12 cellular contexts compared by ENCODE assay signal in genomic region chr1:244231193-244231571, GRCh38.
DNase-seq lines count a peak whose midpoint lies in the region; ATAC-seq and TF ChIP-seq lines count a peak whose summit lies in the region.
"Had no signal": no experiment of that assay in that cellular context is flagged by ENCODE, and none has a peak within 500 bp of the region (broad histone marks: within the 10 kb centered on the region; RNA-seq: fewer than 3 reads in every experiment).

No MANE protein-coding gene starts in this region.

- peaks cover 27% of the 10 kb centered on the region for H3K27me3 ChIP-seq in left ventricle myocardium inferior (ENCODE audit: low read depth)
- no peaks in the 10 kb centered on the region for H3K27me3 ChIP-seq in body of pancreas
- no peaks in the 10 kb centered on the region for H3K27me3 ChIP-seq in thoracic aorta (replicated peaks; ENCODE audit: insufficient read depth)
- H3K27me3 ChIP-seq in CD4-positive, alpha-beta T cell (ENCODE audit: control insufficient read depth, insufficient read depth, low read length): no peaks in the 10 kb centered on the region
- H3K27me3 ChIP-seq: transverse colon had no signal

- no peaks in the 10 kb centered on the region for H3K9me3 Mint-ChIP-seq in CD4-positive, alpha-beta T cell
- H3K9me3 Mint-ChIP-seq: activated T-helper 1 cell treated with anti-CD3 and anti-CD28 coated beads, Interleukin-12 subunit alpha, Interleukin-12 subunit beta, Interleukin-2, Interleukin-4 antibody, amounts not matched to agents 30 ng/mL and 10 ng/mL and 1 ng/mL, durations not matched to agents 14 hours and 24 hours and 36 hours; natural killer cell treated with Interleukin-12 subunit alpha and Interleukin-12 subunit beta and Interleukin-15 and Interleukin-18, amount 100 ng/mL, for 72 hours had no signal

- H3K27me3 Mint-ChIP-seq in CD4-positive, alpha-beta T cell: peaks cover 7% of the 10 kb centered on the region

- peaks cover 6% of the 10 kb centered on the region for H3K4me1 ChIP-seq in left ventricle myocardium inferior
- peaks cover 15% of the 10 kb centered on the region for H3K4me1 ChIP-seq in body of pancreas
- peaks cover 0 to 9% of the 10 kb centered on the region in 2 donors for H3K4me1 ChIP-seq in thoracic aorta (ENCODE audit: control insufficient read depth in 1 of 2, low read depth in 2 of 2)
- H3K4me1 ChIP-seq: transverse colon had no signal

- no peak overlapping the region for H3K27ac Mint-ChIP-seq in CD4-positive, alpha-beta T cell
- H3K27ac Mint-ChIP-seq: activated T-helper 1 cell treated with anti-CD3 and anti-CD28 coated beads, Interleukin-12 subunit alpha, Interleukin-12 subunit beta, Interleukin-2, Interleukin-4 antibody, amounts not matched to agents 30 ng/mL and 10 ng/mL and 1 ng/mL, durations not matched to agents 14 hours and 24 hours and 36 hours; natural killer cell treated with Interleukin-12 subunit alpha and Interleukin-12 subunit beta and Interleukin-15 and Interleukin-18, amount 100 ng/mL, for 72 hours had no signal

- POLR2A ChIA-PET in CD4-positive, alpha-beta T cell (lab: Charles Lee): interaction anchor here (0.9 kb wide), 1 partner anchor 183 kb away, joined by 3 read pairs; no protein-coding TSS in a partner anchor

- 18 to 33% methylated on average over 4 to 8 of the region's 8 CpGs for WGBS in body of pancreas, 2 donors

- no peak for TF ChIP-seq CTCF in left ventricle myocardium inferior (IDR thresholded peaks at IDR 0.05; ENCODE audit: borderline replicate concordance)
- TF ChIP-seq CTCF in body of pancreas (IDR thresholded peaks at IDR 0.05): no peak
- no peak for TF ChIP-seq CTCF in thoracic aorta (IDR thresholded peaks at IDR 0.05)
- no peak for TF ChIP-seq CTCF in CD4-positive, alpha-beta T cell (IDR thresholded peaks at IDR 0.05)

- no peak for TF ChIP-seq POLR2A in body of pancreas (IDR thresholded peaks at IDR 0.05)

- no peaks in the 10 kb centered on the region for H3K4me1 Mint-ChIP-seq in CD4-positive, alpha-beta T cell (ENCODE audit: low read depth)

- DNase-seq in left ventricle myocardium inferior (no peak), cardiac septum (ENCODE audit: low spot score) (no peak), body of pancreas (peak in 2 of 4 donors; percentile 33 to 62), iris pigment epithelial cell (ENCODE audit: low read depth) (peak; percentile 65), thoracic aorta (ENCODE audit: low spot score) (no peak), NOMO-1 treated with DMSO at 0.1 percent for 48 hours (lab: John Stamatoyannopoulos, UW; ENCODE audit: unreplicated experiment) (no peak)
- no peak for DNase-seq in CD4-positive, alpha-beta T cell
- DNase-seq: cortex of kidney, transverse colon had no signal

- H3K27ac ChIP-seq in left ventricle myocardium inferior (replicated peaks) (no peak overlapping the region), body of pancreas (peak overlapping the region in 2 of 4 donors; percentile 4 to 28), thoracic aorta (no peak overlapping the region)
- no peak overlapping the region for H3K27ac ChIP-seq in CD4-positive, alpha-beta T cell (ENCODE audit: low read depth, low read length)
- H3K27ac ChIP-seq: transverse colon had no signal

- peak; percentile 54 for ATAC-seq in body of pancreas
- no peak for ATAC-seq in thoracic aorta (ENCODE audit: insufficient number of reproducible peaks, low FRiP score, low read depth)
- no peak for ATAC-seq in HG03025 (IDR thresholded peaks at IDR 0.05; ENCODE audit: low FRiP score, unreplicated experiment)
- ATAC-seq in CD4-positive, alpha-beta T cell (ENCODE audit: poor library complexity): no peak
- ATAC-seq: natural killer cell treated with Interleukin-12 subunit alpha and Interleukin-12 subunit beta and Interleukin-15 and Interleukin-18, amount 100 ng/mL, for 72 hours had no signal

- intact Hi-C loops in left ventricle myocardium inferior (cut with micrococcal nuclease): no loop called here
- intact Hi-C loops in cardiac septum (cut with DNase I): no loop called here
- intact Hi-C loops in body of pancreas (cut with DNase I): no loop called here
- intact Hi-C loops in CD4-positive, alpha-beta T cell (cut with DNase I, micrococcal nuclease): no loop called here

- H3K4me3 ChIP-seq in left ventricle myocardium inferior (peak overlapping the region; percentile 37), body of pancreas (no peak overlapping the region), thoracic aorta (peak overlapping the region; percentile 50)

- CTCF ChIA-PET in CD4-positive, alpha-beta T cell (lab: Charles Lee): no interaction called here

- H3K36me3 ChIP-seq in left ventricle myocardium inferior: no peaks in the 10 kb centered on the region
- no peaks in the 10 kb centered on the region for H3K36me3 ChIP-seq in body of pancreas (replicated peaks in 1 of 2; ENCODE audit: insufficient read depth in 1 of 2, low read depth in 2 of 2)
- no peaks in the 10 kb centered on the region for H3K36me3 ChIP-seq in thoracic aorta
- H3K36me3 ChIP-seq: transverse colon had no signal

- H3K36me3 Mint-ChIP-seq in CD4-positive, alpha-beta T cell (ENCODE audit: low read depth): no peaks in the 10 kb centered on the region
- H3K36me3 Mint-ChIP-seq: natural killer cell treated with Interleukin-12 subunit alpha and Interleukin-12 subunit beta and Interleukin-15 and Interleukin-18, amount 100 ng/mL, for 72 hours had no signal

- H3K4me3 Mint-ChIP-seq in CD4-positive, alpha-beta T cell: no peak overlapping the region
- H3K4me3 Mint-ChIP-seq: activated T-helper 1 cell treated with anti-CD3 and anti-CD28 coated beads, Interleukin-12 subunit alpha, Interleukin-12 subunit beta, Interleukin-2, Interleukin-4 antibody, amounts not matched to agents 30 ng/mL and 10 ng/mL and 1 ng/mL, durations not matched to agents 14 hours and 24 hours and 36 hours; natural killer cell treated with Interleukin-12 subunit alpha and Interleukin-12 subunit beta and Interleukin-15 and Interleukin-18, amount 100 ng/mL, for 72 hours had no signal

- H3K9me3 ChIP-seq in left ventricle myocardium inferior (replicated peaks) (no peaks in the 10 kb centered on the region), body of pancreas (no peaks in the 10 kb centered on the region), thoracic aorta (no peaks in the 10 kb centered on the region)
- H3K9me3 ChIP-seq in CD4-positive, alpha-beta T cell (ENCODE audit: control insufficient read depth, low read length): no peaks in the 10 kb centered on the region
- H3K9me3 ChIP-seq: transverse colon had no signal

Comparison
In these comparisons a context has a peak if more than half of its experiments do, and no peak if none do; other contexts are left out.
1. H3K4me3 ChIP-seq: peak in left ventricle myocardium inferior (single experiment) and thoracic aorta (single experiment); none in body of pancreas (0 of 2).